8 cellular contexts compared by ENCODE assay signal in the genomic region with DNA sequence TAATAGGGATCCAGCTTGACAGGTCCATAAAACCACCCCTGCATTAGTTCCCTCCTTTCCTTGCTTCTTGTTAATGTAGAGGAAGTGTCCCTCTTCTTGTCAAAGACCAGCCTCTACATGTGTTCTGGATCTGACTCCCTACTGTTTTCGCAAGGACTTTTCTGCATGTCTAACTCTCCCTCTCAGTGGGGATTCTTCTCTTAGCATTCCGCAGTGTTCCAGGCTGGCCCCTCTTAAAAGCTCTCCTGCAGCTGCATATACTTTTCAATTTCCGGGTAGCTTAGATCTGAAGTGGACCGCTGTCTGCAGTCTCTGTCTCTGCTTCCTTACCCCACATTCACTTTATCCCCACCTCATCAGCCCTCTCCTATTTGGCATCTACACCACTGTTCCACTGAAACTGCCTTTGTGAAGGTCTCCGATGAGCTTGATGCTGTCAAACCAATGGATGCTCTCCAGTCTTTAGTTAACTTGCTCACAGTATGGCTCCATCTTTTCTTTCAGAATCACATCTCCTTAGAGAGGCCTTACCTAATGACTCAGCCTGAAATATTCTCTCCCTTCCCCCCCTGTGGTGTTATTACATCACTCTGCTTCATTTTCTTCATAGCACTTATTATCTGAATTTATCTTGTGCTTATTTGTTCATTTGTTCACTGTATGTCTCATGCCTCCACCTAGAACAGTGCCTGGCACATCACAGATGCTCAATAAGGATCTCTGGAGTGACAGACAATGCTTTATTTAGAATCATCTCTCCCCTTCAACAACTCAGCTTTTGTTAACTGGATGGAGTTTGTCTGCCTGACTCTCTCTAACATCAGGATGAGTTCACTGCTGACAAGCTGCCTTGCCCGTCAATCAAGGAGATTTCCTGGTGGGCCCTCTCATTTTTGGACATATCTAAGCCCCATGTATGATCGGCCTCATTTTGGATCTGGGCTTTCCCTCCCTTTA.
A peak's percentile ranks its signal among the peaks of the same experiment; 100 is the strongest.
DNase-seq lines count a peak whose midpoint lies in the region; ATAC-seq and TF ChIP-seq lines count a peak whose summit lies in the region.

No MANE protein-coding gene starts in this region.

- no peak for ATAC-seq in naive thymus-derived CD8-positive, alpha-beta T cell

- peak overlapping the region; percentile 15 for H3K27ac ChIP-seq in neutrophil

- H3K4me3 ChIP-seq in cardiac fibroblast (replicated peaks in 1 of 2; ENCODE audit: low read depth in 2 of 2, low read length in 2 of 2) (no peak overlapping the region), neutrophil (ENCODE audit: low read depth in 1 of 2, low read length in 1 of 2) (no peak overlapping the region)

- intact Hi-C loops in activated naive CD4-positive, alpha-beta T cell treated with anti-CD3 and anti-CD28 coated beads for 36 hours (cut with micrococcal nuclease) = loop anchor here (10.0 kb wide), 1 partner anchor 301 kb away; no protein-coding TSS in a partner anchor

- TF ChIP-seq CTCF in cardiac fibroblast (IDR thresholded peaks at IDR 0.05; ENCODE audit: low read depth, low read length) (no peak), neutrophil (IDR thresholded peaks at IDR 0.05) (no peak)

- H3K4me3 Mint-ChIP-seq in naive thymus-derived CD8-positive, alpha-beta T cell = no peak overlapping the region
- no peak overlapping the region for H3K4me3 Mint-ChIP-seq in activated naive CD4-positive, alpha-beta T cell treated with anti-CD3 and anti-CD28 coated beads for 36 hours

- peaks cover 0 to 6% (median 3%) of the 10 kb centered on the region in 5 donors for H3K27me3 Mint-ChIP-seq in naive thymus-derived CD8-positive, alpha-beta T cell
- H3K27me3 Mint-ChIP-seq in activated naive CD4-positive, alpha-beta T cell treated with anti-CD3 and anti-CD28 coated beads for 36 hours (ENCODE audit: low read depth) = no peaks in the 10 kb centered on the region

- peaks cover 0 to 38% (median 2%) of the 10 kb centered on the region in 4 donors for H3K4me1 Mint-ChIP-seq in naive thymus-derived CD8-positive, alpha-beta T cell
- H3K4me1 Mint-ChIP-seq in activated naive CD4-positive, alpha-beta T cell treated with anti-CD3 and anti-CD28 coated beads for 36 hours (ENCODE audit: low read depth) = peaks cover 18% of the 10 kb centered on the region

- H3K36me3 ChIP-seq in neutrophil = no peaks in the 10 kb centered on the region

- H3K27ac Mint-ChIP-seq in naive thymus-derived CD8-positive, alpha-beta T cell = no peak overlapping the region
- no peak overlapping the region for H3K27ac Mint-ChIP-seq in activated naive CD4-positive, alpha-beta T cell treated with anti-CD3 and anti-CD28 coated beads for 36 hours

- H3K36me3 Mint-ChIP-seq in naive thymus-derived CD8-positive, alpha-beta T cell = peaks cover 0 to 4% (median 4%) of the 10 kb centered on the region in 3 donors
- no peaks in the 10 kb centered on the region for H3K36me3 Mint-ChIP-seq in activated naive CD4-positive, alpha-beta T cell treated with anti-CD3 and anti-CD28 coated beads for 36 hours (ENCODE audit: low read depth)

- POLR2A ChIA-PET in naive thymus-derived CD8-positive, alpha-beta T cell (lab: Charles Lee) = no interaction called here

- H3K9me3 ChIP-seq in neutrophil = no peaks in the 10 kb centered on the region

- DNase-seq in GM04504 (ENCODE audit: low read depth) = peak; percentile 14
- peak; percentile 63 for DNase-seq in HT1080 (ENCODE audit: low read depth)
- DNase-seq in cardiac fibroblast (ENCODE audit: low read depth in 2 of 2) = peak; percentile 73 to 81
- no peak for DNase-seq in naive thymus-derived CD8-positive, alpha-beta T cell
- no peak for DNase-seq in stimulated activated CD4-positive, alpha-beta T cell treated with anti-CD3 and anti-CD28 coated beads, Interleukin-4, amount 100 ng/mL, for 24 hours
- DNase-seq in activated naive CD4-positive, alpha-beta T cell treated with anti-CD3 and anti-CD28 coated beads for 36 hours = no peak
- DNase-seq in NCI-H2196 treated with DMSO at 0.1 percent for 48 hours (lab: John Stamatoyannopoulos, UW; ENCODE audit: unreplicated experiment) = no peak

- CTCF ChIA-PET in activated naive CD4-positive, alpha-beta T cell treated with anti-CD3 and anti-CD28 coated beads for 36 hours (lab: Charles Lee) = no interaction called here

- peaks cover 65 to 70% of the 10 kb centered on the region in 2 experiments for H3K4me1 ChIP-seq in neutrophil (ENCODE audit: control insufficient read depth in 1 of 2, insufficient read depth in 1 of 2, low read depth in 1 of 2, low read length in 1 of 2)

- H3K9me3 Mint-ChIP-seq in naive thymus-derived CD8-positive, alpha-beta T cell = peaks cover 0 to 4% (median 0%) of the 10 kb centered on the region in 9 donors
- H3K9me3 Mint-ChIP-seq in activated naive CD4-positive, alpha-beta T cell treated with anti-CD3 and anti-CD28 coated beads for 36 hours = peaks cover 1% of the 10 kb centered on the region

- no peaks in the 10 kb centered on the region for H3K27me3 ChIP-seq in neutrophil

Comparison
In these comparisons a context has a peak if more than half of its experiments do, and no peak if none do; other contexts are left out.
1. DNase-seq: peak in GM04504 (single experiment), HT1080 (single experiment) and cardiac fibroblast (2 of 2); none in naive thymus-derived CD8-positive, alpha-beta T cell (0 of 10), stimulated activated CD4-positive, alpha-beta T cell treated with anti-CD3 and anti-CD28 coated beads, Interleukin-4, amount 100 ng/mL, for 24 hours (single experiment), activated naive CD4-positive, alpha-beta T cell treated with anti-CD3 and anti-CD28 coated beads for 36 hours (single experiment) and NCI-H2196 treated with DMSO at 0.1 percent for 48 hours (single experiment).